31 cellular contexts compared by ENCODE assay signal in genomic region chr12:68908076-68908475, GRCh38. TPM values are rescaled to one million over a fixed set of nuclear protein-coding genes. Genes with fewer than 3 reads are reported as not detected.
DNase-seq lines count a peak whose midpoint lies in the region.
"Had no signal": no experiment of that assay in that cellular context is flagged by ENCODE, and none has a peak within 500 bp of the region (broad histone marks: within the 10 kb centered on the region; RNA-seq: fewer than 3 reads in every experiment).

No MANE protein-coding gene starts in this region.

- H3K9ac ChIP-seq in adipocyte (ENCODE audit: low read length) (peak overlapping the region; percentile 24), trophoblast cell (ENCODE audit: low read length) (no peak overlapping the region)
- H3K9ac ChIP-seq: BLaER1; BLaER1 treated with 17β-estradiol and CSF1 and Interleukin-3, amounts not matched to agents 10 nM and 100 nM had no signal

- no peak overlapping the region for H2AK5ac ChIP-seq in trophoblast cell (ENCODE audit: low read length)

- H3K79me2 ChIP-seq in trophoblast cell (ENCODE audit: control insufficient read depth, insufficient read depth, low read length, poor library complexity), result no peaks in the 10 kb centered on the region

- H3K4me1 ChIP-seq in adipocyte (ENCODE audit: control insufficient read depth, insufficient read depth, low read length) (peaks cover 28% of the 10 kb centered on the region), trophoblast cell (ENCODE audit: control insufficient read depth in 1 of 2, insufficient read depth in 2 of 2, low read length in 2 of 2) (no peaks in the 10 kb centered on the region)
- H3K4me1 ChIP-seq: A549, BE2C, Caco-2 had no signal

- no peak overlapping the region for H2BK120ac ChIP-seq in trophoblast cell (ENCODE audit: insufficient read depth, low read length, poor library complexity)

- no peak overlapping the region for H4K8ac ChIP-seq in trophoblast cell (ENCODE audit: low read depth, low read length)

- no peak overlapping the region for H4K12ac ChIP-seq in trophoblast cell (ENCODE audit: low read depth, low read length)

- H3K18ac ChIP-seq in trophoblast cell (ENCODE audit: low read length), result no peak overlapping the region

- no peak overlapping the region for H3K23ac ChIP-seq in trophoblast cell (ENCODE audit: low read length)

- H3K4me2 ChIP-seq in trophoblast cell (ENCODE audit: low read length), result no peak overlapping the region
- H3K4me2 ChIP-seq: A549; BLaER1; BLaER1 treated with 17β-estradiol and CSF1 and Interleukin-3, amounts not matched to agents 10 nM and 100 nM had no signal

- no peak overlapping the region for H2AFZ ChIP-seq in trophoblast cell (ENCODE audit: insufficient read depth, low read length, poor library complexity)

- H3K27ac ChIP-seq in trophoblast cell (ENCODE audit: low read depth, low read length), result no peak overlapping the region
- H3K27ac ChIP-seq: 22Rv1; A549; BLaER1; BLaER1 treated with 17β-estradiol and CSF1 and Interleukin-3, amounts not matched to agents 10 nM and 100 nM; C4-2B had no signal

- H2BK12ac ChIP-seq in trophoblast cell (ENCODE audit: low read length), result no peak overlapping the region

- no peak overlapping the region for H4K91ac ChIP-seq in trophoblast cell (ENCODE audit: low read depth, low read length)

- no peak overlapping the region for H2BK5ac ChIP-seq in trophoblast cell (ENCODE audit: low read depth, low read length, poor library complexity)

- H3K27me3 ChIP-seq in adipocyte (replicated peaks; ENCODE audit: control insufficient read depth, insufficient read depth, low read length) (no peaks in the 10 kb centered on the region), trophoblast cell (ENCODE audit: insufficient read depth, low read length) (no peaks in the 10 kb centered on the region)
- H3K27me3 ChIP-seq: BLaER1; BLaER1 treated with 17β-estradiol and CSF1 and Interleukin-3, amounts not matched to agents 10 nM and 100 nM had no signal

- no peaks in the 10 kb centered on the region for H3K79me1 ChIP-seq in trophoblast cell (ENCODE audit: low read length)

- WGBS in trophoblast cell (ENCODE audit: extremely low coverage, insufficient coverage, insufficient read length), result no CpG with 5 or more reads among the region's 4 CpGs

- DNase-seq in adipocyte (ENCODE audit: low read depth) (no peak), islet precursor cell (peak; percentile 9), trophoblast cell (peak; percentile 62 to 80), NCI-H226 (no peak), medulla oblongata (ENCODE audit: extremely low spot score) (no peak), NCI-H1436 treated with DMSO at 0.1 percent for 48 hours (lab: John Stamatoyannopoulos, UW) (no peak)
- DNase-seq: 8988T; ACHN; AML-193; BE2C; C1 segment of cervical spinal cord; Caco-2; Calu3; CD4-positive, alpha-beta memory T cell; CD4-positive, alpha-beta T cell; CD4-positive, CD25-positive, alpha-beta regulatory T cell; CD8-positive, alpha-beta memory T cell; CD8-positive, alpha-beta T cell; COR-L47; DMS 273 treated with DMSO at 0.1 percent for 48 hours; DMS153; DMS53; DMS79; DMS79 treated with DMSO at 0.1 percent for 48 hours; DND-41; EL had no signal

- H3K9me3 ChIP-seq in adipocyte (ENCODE audit: control insufficient read depth, low read length), result no peaks in the 10 kb centered on the region
- no peaks in the 10 kb centered on the region for H3K9me3 ChIP-seq in trophoblast cell (ENCODE audit: insufficient read depth, low read depth, low read length)
- H3K9me3 ChIP-seq: A549; BE2C; BLaER1; BLaER1 treated with 17β-estradiol and CSF1 and Interleukin-3, amounts not matched to agents 10 nM and 100 nM; Caco-2 had no signal

- H3K36me3 ChIP-seq in adipocyte (ENCODE audit: control insufficient read depth, insufficient read depth, low read length, severe bottlenecking) (peaks cover 36% of the 10 kb centered on the region), trophoblast cell (ENCODE audit: control insufficient read depth in 1 of 2, insufficient read depth in 2 of 2, low read length in 2 of 2) (no peaks in the 10 kb centered on the region)
- H3K36me3 ChIP-seq: BE2C, BLaER1 had no signal

- H3K14ac ChIP-seq in trophoblast cell (ENCODE audit: low read length), result no peak overlapping the region

- H3K4me3 ChIP-seq in adipocyte (ENCODE audit: low read length), result no peak overlapping the region
- no peak overlapping the region for H3K4me3 ChIP-seq in trophoblast cell (ENCODE audit: low read depth, low read length)
- H3K4me3 ChIP-seq: A549; BLaER1; BLaER1 treated with 17β-estradiol and CSF1 and Interleukin-3, amounts not matched to agents 10 nM and 100 nM had no signal

- H3K4ac ChIP-seq in trophoblast cell (ENCODE audit: low read depth, low read length), result no peak overlapping the region

RNA-seq across cellular contexts. Expression of gene CPM, which starts 24.9 kb away (rescaled TPM):
- polyA plus RNA-seq in trophoblast cell (2013), result 133 and 138 TPM in 2 replicates

Comparison
In these comparisons a context has a peak if more than half of its experiments do, and no peak if none do; other contexts are left out.
1. DNase-seq: peak in islet precursor cell (single experiment) and trophoblast cell (2 of 2); none in adipocyte (single experiment), NCI-H226 (single experiment), medulla oblongata (single experiment) and NCI-H1436 treated with DMSO at 0.1 percent for 48 hours (single experiment).